ENCODE assay signal across 8 cellular contexts in genomic region chr12:45990468-45991288, GRCh38. TPM values are rescaled to one million over a fixed set of nuclear protein-coding genes. Genes with fewer than 3 reads are reported as not detected.
A peak's percentile ranks its signal among the peaks of the same experiment; 100 is the strongest.
DNase-seq lines count a peak whose midpoint lies in the region; ATAC-seq and FAIRE-seq lines count a peak whose summit lies in the region.

TSS of gene SCAF11 (minus strand) at chr12:45990574. CDS start at chr12:45964167, 26,407 bp downstream.

- H3K4me1 Mint-ChIP-seq in effector memory CD8-positive, alpha-beta T cell (ENCODE audit: low read depth in 2 of 2) = peaks cover 36 to 44% of the 10 kb centered on the region in 2 donors

- in situ Hi-C loops in Caki2 (cut with HindIII; ENCODE audit: low pct_unique_long_range_greater_than_20kb, low sequenced_read_pairs) = no loop called here

- H3K36me3 Mint-ChIP-seq in effector memory CD8-positive, alpha-beta T cell (ENCODE audit: insufficient read depth) = peaks cover 44% of the 10 kb centered on the region

- H3K27ac Mint-ChIP-seq in effector memory CD8-positive, alpha-beta T cell = peak within 1 kb of the TSS; percentile 98 to 99

- no peaks in the 10 kb centered on the region for H3K27me3 Mint-ChIP-seq in effector memory CD8-positive, alpha-beta T cell

- H3K9me3 Mint-ChIP-seq in effector memory CD8-positive, alpha-beta T cell = no peaks in the 10 kb centered on the region

- DNase-seq in Caki2 (ENCODE audit: low read depth) (peak; percentile 100), HTR-8/SVneo (ENCODE audit: insufficient read length, low spot score) (peak; percentile 96), NOMO-1 treated with DMSO at 0.1 percent for 48 hours (lab: John Stamatoyannopoulos, UW; ENCODE audit: unreplicated experiment) (peak; percentile 99), medulla oblongata (ENCODE audit: extremely low spot score) (peak; percentile 100)
- DNase-seq in activated CD8-positive, alpha-beta memory T cell treated with anti-CD3 and anti-CD28 coated beads for 4 hours (ENCODE audit: low read depth in 2 of 2) = peak; percentile 100
- peak; percentile 100 for DNase-seq in effector memory CD8-positive, alpha-beta T cell
- DNase-seq in stimulated activated CD8-positive, alpha-beta memory T cell treated with anti-CD3 and anti-CD28 coated beads, Interleukin-12 subunit alpha, Interleukin-12 subunit beta, amount 100 ng/mL, for 1 hour (ENCODE audit: low read depth) = peak; percentile 100

- peak; percentile 98 for FAIRE-seq in HTR-8/SVneo (lab: Jason Lieb, UNC)

- peak within 1 kb of the TSS; percentile 86 to 96 for H3K4me3 Mint-ChIP-seq in effector memory CD8-positive, alpha-beta T cell

- ATAC-seq in GM21367 (IDR thresholded peaks at IDR 0.05; ENCODE audit: unreplicated experiment) = peak; percentile 57
- peak; percentile 73 for ATAC-seq in effector memory CD8-positive, alpha-beta T cell (replicated peaks)

RNA-seq across cellular contexts. Expression of gene SCAF11, which starts in this region (rescaled TPM):
- 53.2 and 71.4 TPM in 2 replicates for total RNA-seq in Caki2 (2014; rRNA removed; shearing (Covaris generic); ENCODE audit: low replicate concordance)

Comparison
In these comparisons a context has a peak if more than half of its experiments do, and no peak if none do; other contexts are left out.
1. Peak in every context shown above with its lines: DNase-seq and ATAC-seq.